12 cellular contexts compared by ENCODE assay signal in genomic region chr11:94170953-94171352, GRCh38. TPM values are rescaled to one million over a fixed set of nuclear protein-coding genes. Genes with fewer than 3 reads are reported as not detected.
A peak's percentile ranks its signal among the peaks of the same experiment; 100 is the strongest.
DNase-seq lines count a peak whose midpoint lies in the region; ATAC-seq and TF ChIP-seq lines count a peak whose summit lies in the region.
"Had no signal": no experiment of that assay in that cellular context is flagged by ENCODE, and none has a peak within 500 bp of the region (broad histone marks: within the 10 kb centered on the region; RNA-seq: fewer than 3 reads in every experiment).

No MANE protein-coding gene starts in this region.

- H4K8ac ChIP-seq in IMR-90 (ENCODE audit: low read depth in 2 of 2, low read length in 2 of 2), result no peak overlapping the region

- no peak for TF ChIP-seq RAD21 in IMR-90 (IDR thresholded peaks at IDR 0.05; ENCODE audit: low read length)

- peaks cover 32% of the 10 kb centered on the region for H3K4me1 Mint-ChIP-seq in neural crest cell

- no TSS peak for BruUV-seq in IMR-90 (replicated peaks; lab: Mats Ljungman, UMichigan)

- in situ Hi-C loops in IMR-90 (cut with MboI; ENCODE audit: low sequenced_read_pairs), result loop anchor here (5.0 to 10.0 kb wide), 3 partner anchors 246 to 331 kb away; no protein-coding TSS in a partner anchor

- no peak overlapping the region for H2BK120ac ChIP-seq in IMR-90 (ENCODE audit: low read depth, low read length)

- H3K4me2 ChIP-seq in IMR-90 (ENCODE audit: low read depth, low read length), result no peak overlapping the region
- H3K4me2 ChIP-seq: GM23338 had no signal

- H3K27ac ChIP-seq in IMR-90 (ENCODE audit: insufficient read depth, low read length) (no peak overlapping the region), esophagus muscularis mucosa (replicated peaks in 1 of 4) (no peak overlapping the region), upper lobe of left lung (no peak overlapping the region)

- H3K27me3 Mint-ChIP-seq in neural crest cell (ENCODE audit: low read depth), result no peaks in the 10 kb centered on the region
- H3K27me3 Mint-ChIP-seq: CD8-positive, alpha-beta memory T cell had no signal

- POLR2A ChIA-PET in IMR-90 (lab: Charles Lee; ENCODE audit: unreplicated experiment), result no interaction called here

- DNase-seq in IMR-90 (no peak), esophagus muscularis mucosa (ENCODE audit: extremely low spot score) (peak; percentile 62), neural crest cell (ENCODE audit: low read depth, low spot score) (no peak), upper lobe of left lung (no peak), NCI-H128 (lab: John Stamatoyannopoulos, UW; ENCODE audit: unreplicated experiment) (no peak)
- DNase-seq: CD8-positive, alpha-beta memory T cell; DMS 273 treated with DMSO at 0.1 percent for 48 hours; DMS79 had no signal

- H3K18ac ChIP-seq in IMR-90 (ENCODE audit: low read depth, low read length), result no peak overlapping the region

- H3K27ac Mint-ChIP-seq in neural crest cell (ENCODE audit: unreplicated experiment), result peak overlapping the region; percentile 76
- H3K27ac Mint-ChIP-seq: GM23338 had no signal

- peaks cover 71% of the 10 kb centered on the region for H4K20me1 ChIP-seq in IMR-90 (ENCODE audit: insufficient read depth, low read length)

- H3K9me3 ChIP-seq in IMR-90 (ENCODE audit: control insufficient read depth, insufficient read depth, low read length), result no peaks in the 10 kb centered on the region
- peaks cover 0 to 4% (median 0%) of the 10 kb centered on the region in 4 donors for H3K9me3 ChIP-seq in esophagus muscularis mucosa
- no peaks in the 10 kb centered on the region for H3K9me3 ChIP-seq in upper lobe of left lung

- ATAC-seq in IMR-90 (ENCODE audit: low read depth) (no peak), upper lobe of left lung (ENCODE audit: low FRiP score in 2 of 2) (no peak), HG03025 (IDR thresholded peaks at IDR 0.05; ENCODE audit: low FRiP score, unreplicated experiment) (no peak)

- no peaks in the 10 kb centered on the region for H3K9me3 Mint-ChIP-seq in neural crest cell
- H3K9me3 Mint-ChIP-seq: GM23338 had no signal

- peak overlapping the region; percentile 8 for H2AK9ac ChIP-seq in IMR-90 (replicated peaks; ENCODE audit: low read depth, low read length, poor library complexity)

- CTCF ChIA-PET in IMR-90 (lab: Yijun Ruan, JAX), result interaction anchor here (0.6 to 1.5 kb wide), 4 partner anchors 16 to 44 kb away, joined by 3 to 4 read pairs (median 4); no protein-coding TSS in a partner anchor

- TF ChIP-seq EP300 in esophagus muscularis mucosa (IDR thresholded peaks at IDR 0.05), result no peak
- no peak for TF ChIP-seq EP300 in upper lobe of left lung (IDR thresholded peaks at IDR 0.05)

- peak overlapping the region; percentile 2; the same call in 1 of the 2 replicates for H2AK5ac ChIP-seq in IMR-90 (ENCODE audit: low read depth, low read length)

- H3K4me1 ChIP-seq in IMR-90 (ENCODE audit: control insufficient read depth, insufficient read depth, low read length) (peaks cover 9% of the 10 kb centered on the region), esophagus muscularis mucosa (peaks cover 0 to 20% (median 17%) of the 10 kb centered on the region in 4 donors), upper lobe of left lung (peaks cover 0 to 7% (median 4%) of the 10 kb centered on the region in 4 donors)

- no peak overlapping the region for H4K91ac ChIP-seq in IMR-90 (ENCODE audit: insufficient read depth, low read depth, low read length)

- dilution Hi-C loops in IMR-90 (cut with HindIII; ENCODE audit: low sequenced_read_pairs, unreplicated experiment), result no loop called here

- no peak overlapping the region for H3K56ac ChIP-seq in IMR-90 (ENCODE audit: extremely low read depth, insufficient read depth, low read length)

- H3K9ac ChIP-seq in IMR-90 (ENCODE audit: low read depth, low read length), result no peak overlapping the region

- H3K4ac ChIP-seq in IMR-90 (ENCODE audit: low read depth, low read length), result no peak overlapping the region

- peaks cover 66 to 86% of the 10 kb centered on the region in 2 experiments for H3K79me1 ChIP-seq in IMR-90 (ENCODE audit: low read depth in 1 of 2, low read length in 2 of 2)

- TF ChIP-seq POLR2A in IMR-90 (IDR thresholded peaks at IDR 0.05; ENCODE audit: low read depth, low read length) (no peak), esophagus muscularis mucosa (IDR thresholded peaks at IDR 0.05; ENCODE audit: low read depth) (no peak), upper lobe of left lung (IDR thresholded peaks at IDR 0.05) (no peak)

- no peak overlapping the region for H4K5ac ChIP-seq in IMR-90 (ENCODE audit: low read depth, low read length)

- H3K27me3 ChIP-seq in IMR-90 (ENCODE audit: control insufficient read depth, insufficient read depth, low read length) (no peaks in the 10 kb centered on the region), esophagus muscularis mucosa (no peaks in the 10 kb centered on the region), upper lobe of left lung (no peaks in the 10 kb centered on the region)

- H3K4me3 Mint-ChIP-seq in neural crest cell, result no peak overlapping the region
- H3K4me3 Mint-ChIP-seq: CD8-positive, alpha-beta memory T cell; GM23338; H9 had no signal

- no peak overlapping the region for H2BK5ac ChIP-seq in IMR-90 (ENCODE audit: low read depth, low read length, poor library complexity, severe bottlenecking)

- intact Hi-C loops in IMR-90 (cut with micrococcal nuclease), result loop anchor here (2.0 kb wide), 3 partner anchors 40 to 322 kb away; partner anchors contain the start of genes ANKRD49 and MRE11
- intact Hi-C loops in esophagus muscularis mucosa (cut with DNase I), result no loop called here

- H3K36me3 ChIP-seq in IMR-90 (ENCODE audit: control insufficient read depth, insufficient read depth, low read length) (peaks cover 4% of the 10 kb centered on the region; the same call in 1 of the 2 replicates), esophagus muscularis mucosa (no peaks in the 10 kb centered on the region), upper lobe of left lung (no peaks in the 10 kb centered on the region)

- H3K36me3 Mint-ChIP-seq in neural crest cell (ENCODE audit: low read depth), result peaks cover 18% of the 10 kb centered on the region

- H2AFZ ChIP-seq in IMR-90 (replicated peaks; ENCODE audit: low read length, poor library complexity), result no peak overlapping the region
- H2AFZ ChIP-seq: GM23338 had no signal

- H2BK20ac ChIP-seq in IMR-90 (ENCODE audit: low read depth, low read length), result no peak overlapping the region

- no peak overlapping the region for H2BK15ac ChIP-seq in IMR-90 (ENCODE audit: low read depth, low read length)

- H3K14ac ChIP-seq in IMR-90 (replicated peaks; ENCODE audit: low read depth, low read length), result no peak overlapping the region

- H3K4me3 ChIP-seq in IMR-90 (ENCODE audit: insufficient read depth, low read depth, low read length) (no peak overlapping the region), esophagus muscularis mucosa (no peak overlapping the region), upper lobe of left lung (no peak overlapping the region)
- H3K4me3 ChIP-seq: GM12878, GM23338 had no signal

- H3K9me1 ChIP-seq in IMR-90 (ENCODE audit: insufficient read depth, low read length), result peaks cover 29% of the 10 kb centered on the region

- no peak overlapping the region for H3K23ac ChIP-seq in IMR-90 (ENCODE audit: low read depth, low read length)

- TF ChIP-seq CTCF in IMR-90 (conservative IDR thresholded peaks at IDR 0.05; ENCODE audit: low read depth, low read length) (no peak), esophagus muscularis mucosa (IDR thresholded peaks at IDR 0.05) (no peak), neural crest cell (conservative IDR thresholded peaks at IDR 0.05) (no peak), upper lobe of left lung (IDR thresholded peaks at IDR 0.05) (no peak)

TF ChIP-seq in IMR-90, 13 proteins besides CTCF, POLR2A, EP300 and RAD21:
- TF ChIP-seq, protein P1, sequence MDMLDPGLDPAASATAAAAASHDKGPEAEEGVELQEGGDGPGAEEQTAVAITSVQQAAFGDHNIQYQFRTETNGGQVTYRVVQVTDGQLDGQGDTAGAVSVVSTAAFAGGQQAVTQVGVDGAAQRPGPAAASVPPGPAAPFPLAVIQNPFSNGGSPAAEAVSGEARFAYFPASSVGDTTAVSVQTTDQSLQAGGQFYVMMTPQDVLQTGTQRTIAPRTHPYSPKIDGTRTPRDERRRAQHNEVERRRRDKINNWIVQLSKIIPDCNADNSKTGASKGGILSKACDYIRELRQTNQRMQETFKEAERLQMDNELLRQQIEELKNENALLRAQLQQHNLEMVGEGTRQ (IDR thresholded peaks at IDR 0.05; ENCODE audit: low read depth, low read length), result no peak
- TF ChIP-seq RFX5 (IDR thresholded peaks at IDR 0.05; ENCODE audit: low read depth, low read length) (no peak), BHLHE40 (IDR thresholded peaks at IDR 0.05; ENCODE audit: low read depth, low read length) (no peak), MAZ (IDR thresholded peaks at IDR 0.05; ENCODE audit: borderline replicate concordance, low read depth, low read length) (no peak), RCOR1 (IDR thresholded peaks at IDR 0.05; ENCODE audit: insufficient replicate concordance, low read length) (no peak), MAFK (IDR thresholded peaks at IDR 0.05; ENCODE audit: low read depth, low read length) (no peak), CEBPB (IDR thresholded peaks at IDR 0.05; ENCODE audit: low read depth, low read length) (no peak), SMC3 (IDR thresholded peaks at IDR 0.05; ENCODE audit: low read depth, low read length) (no peak), MXI1 (IDR thresholded peaks at IDR 0.05; ENCODE audit: borderline replicate concordance, low read depth, low read length) (no peak), FOS (IDR thresholded peaks at IDR 0.05; ENCODE audit: low read depth, low read length) (no peak), NFE2L2 (IDR thresholded peaks at IDR 0.05; ENCODE audit: low read depth, low read length) (no peak), CHD1 (IDR thresholded peaks at IDR 0.05; ENCODE audit: low read depth, low read length) (no peak), ELK1 (IDR thresholded peaks at IDR 0.05; ENCODE audit: borderline replicate concordance, low read depth, low read length) (no peak)

RNA-seq across cellular contexts. Expression of gene PANX1, which starts 42.3 kb away (rescaled TPM):
- total RNA-seq in IMR-90 (2012; rRNA removed), result 70.3 and 70.8 TPM in 2 replicates
- polyA plus RNA-seq in IMR-90 (2012; rRNA removed), result 26.3 and 29.8 TPM in 2 replicates
- polyA plus RNA-seq in IMR-90 (2012; cell fraction: cytosol; rRNA removed), result 13.5 and 16.4 TPM in 2 replicates
- polyA plus RNA-seq in IMR-90 (2012; cell fraction: nucleus; rRNA removed; ENCODE audit: low replicate concordance), result 5.1 and 13.1 TPM in 2 replicates
- 10 to 100 TPM; 25.7 to 35.6 (median 29.7) TPM for total RNA-seq in esophagus muscularis mucosa
- total RNA-seq in neural crest cell, result 42.0 and 43.1 TPM in 2 replicates
- total RNA-seq in upper lobe of left lung, result 10 to 100 TPM in 5 of 6 donors, 1 to 10 TPM in 1; 7.3 to 32.2 (median 17.8) TPM
